18 cellular contexts compared by ENCODE assay signal in genomic region chr22:25399649-25400151, GRCh38.
DNase-seq lines count a peak whose midpoint lies in the region; TF ChIP-seq lines count a peak whose summit lies in the region.
"Had no signal": no experiment of that assay in that cellular context is flagged by ENCODE, and none has a peak within 500 bp of the region (broad histone marks: within the 10 kb centered on the region; RNA-seq: fewer than 3 reads in every experiment).

No MANE protein-coding gene starts in this region.

- no peak overlapping the region for H3K4me3 ChIP-seq in DOHH2 (ENCODE audit: low read length)
- no peak overlapping the region for H3K4me3 ChIP-seq in spleen
- H3K4me3 ChIP-seq: Peyer's patch had no signal

- H3F3A ChIP-seq in DOHH2 (ENCODE audit: control insufficient read depth, insufficient read depth) = no peaks in the 10 kb centered on the region

- TF ChIP-seq CTCF in DOHH2 (IDR thresholded peaks at IDR 0.05; ENCODE audit: low read depth, low read length, poor library complexity, severe bottlenecking) (no peak), spleen (IDR thresholded peaks at IDR 0.05 in 8 of 11, conservative IDR thresholded peaks at IDR 0.05 in 3 of 11) (no peak), GM10266 (IDR thresholded peaks at IDR 0.05; ENCODE audit: control insufficient read depth, insufficient read depth, low read depth, missing control alignments) (no peak)

- DNase-seq in dedifferentiated amniotic fluid mesenchymal stem cell (ENCODE audit: extremely low spot score) = peak; percentile 9
- peak; percentile 54 for DNase-seq in spleen
- DNase-seq in cerebellar cortex (ENCODE audit: low spot score) = no peak
- DNase-seq in stimulated activated CD4-positive, alpha-beta T cell treated with anti-CD3 and anti-CD28 coated beads, Interleukin-4, amount 100 ng/mL, for 24 hours = no peak
- DNase-seq in GM10266 (ENCODE audit: extremely low spot score) = no peak
- DNase-seq in kidney tubule cell (ENCODE audit: low spot score) = no peak
- DNase-seq: GOT3, HFFc6, MV-4-11, NCI-H1436 treated with DMSO at 0.1 percent for 48 hours, NCI-H2081 treated with DMSO at 0.1 percent for 48 hours, NCI-H446, NCI-H748 treated with DMSO at 0.1 percent for 48 hours, Peyer's patch, Right ventricle myocardium superior, T-helper 2 cell had no signal

- H4K20me1 ChIP-seq in DOHH2 (ENCODE audit: control insufficient read depth, insufficient read depth, low read depth, low read length) = peaks cover 17% of the 10 kb centered on the region

- peak overlapping the region; percentile 27; the same call in 1 of the 2 replicates for H3K4me2 ChIP-seq in DOHH2 (ENCODE audit: low read length)

- no peaks in the 10 kb centered on the region for H3K9me3 ChIP-seq in DOHH2 (ENCODE audit: control insufficient read depth, insufficient read depth, low read length)
- no peaks in the 10 kb centered on the region for H3K9me3 ChIP-seq in KOPT-K1 (ENCODE audit: insufficient read depth, low read length, poor library complexity, severe bottlenecking)
- no peaks in the 10 kb centered on the region for H3K9me3 ChIP-seq in spleen
- H3K9me3 ChIP-seq: Peyer's patch had no signal

- no peaks in the 10 kb centered on the region for H3K9me2 ChIP-seq in DOHH2 (replicated peaks; ENCODE audit: control insufficient read depth, low read length)

- H3K27me3 ChIP-seq in DOHH2 (ENCODE audit: control insufficient read depth, low read length) = no peaks in the 10 kb centered on the region
- no peaks in the 10 kb centered on the region for H3K27me3 ChIP-seq in spleen (replicated peaks in 1 of 7)
- H3K27me3 ChIP-seq: Peyer's patch had no signal

- H3K27ac ChIP-seq in DOHH2 (ENCODE audit: low read depth, low read length) (no peak overlapping the region), KOPT-K1 (ENCODE audit: low read depth, low read length, poor library complexity, severe bottlenecking) (peak overlapping the region; percentile 37), spleen (peak overlapping the region in 1 of 8 donors; percentile 6)

- intact Hi-C loops in spleen (cut with DNase I; ENCODE audit: low total_unique reads) = no loop called here

- 89 to 95% (median 93%) methylated on average over 12 of the region's 12 CpGs for WGBS in spleen, 5 donors

- H3K79me2 ChIP-seq in DOHH2 (ENCODE audit: control insufficient read depth, low read length) = peaks cover 99% of the 10 kb centered on the region

- TF ChIP-seq POLR2A in spleen (IDR thresholded peaks at IDR 0.05) = no peak

- peaks cover 3% of the 10 kb centered on the region; the same call in 1 of the 2 replicates for H3K36me3 ChIP-seq in DOHH2 (ENCODE audit: control insufficient read depth, low read length)
- H3K36me3 ChIP-seq in KOPT-K1 (ENCODE audit: insufficient read depth, low read length) = no peaks in the 10 kb centered on the region
- H3K36me3 ChIP-seq in spleen = peaks cover 0 to 1% (median 0%) of the 10 kb centered on the region in 6 donors
- H3K36me3 ChIP-seq: Peyer's patch had no signal

- H3K4me1 ChIP-seq in DOHH2 (ENCODE audit: control insufficient read depth, low read length) (peaks cover 54% of the 10 kb centered on the region), spleen (peaks cover 35 to 95% (median 67%) of the 10 kb centered on the region in 6 donors)

Comparison
In these comparisons a context has a peak if more than half of its experiments do, and no peak if none do; other contexts are left out.
1. DNase-seq: peak in dedifferentiated amniotic fluid mesenchymal stem cell (single experiment) and spleen (single experiment); none in cerebellar cortex (single experiment), stimulated activated CD4-positive, alpha-beta T cell treated with anti-CD3 and anti-CD28 coated beads, Interleukin-4, amount 100 ng/mL, for 24 hours (single experiment), GM10266 (single experiment) and kidney tubule cell (single experiment).